ENCODE assay signal across 14 cellular contexts in the genomic region with DNA sequence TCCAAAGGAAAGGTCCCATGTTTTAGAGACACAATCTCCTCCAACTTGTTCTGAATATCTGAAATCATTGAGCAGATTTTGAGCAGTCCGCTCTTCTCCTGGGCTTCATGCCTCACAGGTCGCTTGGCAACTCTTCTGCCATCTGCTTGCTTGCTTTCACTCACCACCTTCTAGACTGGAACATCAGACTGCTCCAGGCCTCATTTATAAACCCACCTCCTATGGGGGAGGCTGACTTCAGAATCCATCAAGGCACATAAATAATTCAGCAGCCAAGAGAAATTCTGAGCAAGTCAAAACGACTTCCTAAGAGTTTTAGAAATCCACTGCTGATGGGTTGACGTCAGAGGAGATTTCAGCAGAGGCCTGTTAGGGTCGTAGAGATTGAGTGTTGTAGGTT.
DNase-seq lines count a peak whose midpoint lies in the region; ATAC-seq and TF ChIP-seq lines count a peak whose summit lies in the region.
"Had no signal": no experiment of that assay in that cellular context is flagged by ENCODE, and none has a peak within 500 bp of the region (broad histone marks: within the 10 kb centered on the region; RNA-seq: fewer than 3 reads in every experiment).

No MANE protein-coding gene starts in this region.

- WGBS in suprapubic skin: 60% methylated on average over 5 of the region's 5 CpGs

- 0 out of 2 replicates have a peak overlapping the region, but pooled peaks have one; percentile 60 for H2AFZ ChIP-seq in GM23338

- H4K20me1 ChIP-seq in GM23338 (replicated peaks; ENCODE audit: insufficient read depth): no peaks in the 10 kb centered on the region
- H4K20me1 ChIP-seq: BLaER1 had no signal

- no peak overlapping the region for H3K9ac ChIP-seq in SK-N-MC (ENCODE audit: insufficient read length)
- H3K9ac ChIP-seq: BLaER1 had no signal

- no peak for TF ChIP-seq CTCF in GM23338 (conservative IDR thresholded peaks at IDR 0.05; ENCODE audit: low read depth in 2 of 2)
- TF ChIP-seq CTCF in suprapubic skin (IDR thresholded peaks at IDR 0.05): no peak

- H3K36me3 ChIP-seq in GM23338 (ENCODE audit: insufficient read depth): no peaks in the 10 kb centered on the region
- no peaks in the 10 kb centered on the region for H3K36me3 ChIP-seq in SK-N-MC (ENCODE audit: insufficient read depth, low read length)
- H3K36me3 ChIP-seq in suprapubic skin: no peaks in the 10 kb centered on the region
- H3K36me3 ChIP-seq: BLaER1 had no signal

- no peaks in the 10 kb centered on the region; the same call in 1 of the 2 replicates for H3K9me2 ChIP-seq in GM23338 (ENCODE audit: insufficient read depth)

- H3K4me3 ChIP-seq in GM23338 (no peak overlapping the region), SK-N-MC (no peak overlapping the region; the same call in 1 of the 2 replicates), suprapubic skin (no peak overlapping the region)
- H3K4me3 ChIP-seq: BLaER1 had no signal

- TF ChIP-seq POLR2A in suprapubic skin (IDR thresholded peaks at IDR 0.05): no peak

- no peaks in the 10 kb centered on the region for H3F3A ChIP-seq in GM23338 (replicated peaks; ENCODE audit: low read depth)

- H3K4me3 Mint-ChIP-seq in GM23338: no peak overlapping the region
- H3K4me3 Mint-ChIP-seq: CD8-positive, alpha-beta memory T cell had no signal

- H3K27me3 ChIP-seq in GM23338 (ENCODE audit: insufficient read depth) (no peaks in the 10 kb centered on the region), suprapubic skin (no peaks in the 10 kb centered on the region)
- H3K27me3 ChIP-seq: BLaER1 had no signal

- no peak for TF ChIP-seq EP300 in suprapubic skin (IDR thresholded peaks at IDR 0.05)

- H3K9me3 ChIP-seq in SK-N-MC (ENCODE audit: low read depth, low read length) (no peaks in the 10 kb centered on the region), suprapubic skin (no peaks in the 10 kb centered on the region)
- H3K9me3 ChIP-seq: BLaER1 had no signal

- no peaks in the 10 kb centered on the region; the same call in 2 of the 3 replicates for H3K36me3 Mint-ChIP-seq in GM23338 (ENCODE audit: low read depth)
- H3K36me3 Mint-ChIP-seq: CD8-positive, alpha-beta memory T cell had no signal

- H3K9me3 Mint-ChIP-seq in GM23338: peaks cover 3% of the 10 kb centered on the region; the same call in 2 of the 3 replicates

- H3K27ac ChIP-seq in GM23338 (ENCODE audit: low read depth) (no peak overlapping the region), SK-N-MC (peak overlapping the region; percentile 46; the same call in 1 of the 2 replicates), suprapubic skin (no peak overlapping the region)
- H3K27ac ChIP-seq: BLaER1, HL-60 had no signal

- DNase-seq in GM23338 (ENCODE audit: low spot score) (no peak), SK-N-MC (ENCODE audit: low read depth, low spot score) (peak; percentile 18), head of caudate nucleus (peak in 22 of 42 donors; percentile 8 to 75 (median 32)), pons (ENCODE audit: low spot score) (peak; percentile 22), suprapubic skin (ENCODE audit: low spot score in 2 of 2) (no peak)
- DNase-seq: CD8-positive, alpha-beta memory T cell; HCEC 1CT; NCI-H1436 treated with DMSO at 0.1 percent for 48 hours; NCI-H510A; RPMI8226 had no signal

- intact Hi-C loops in head of caudate nucleus (cut with DNase I): no loop called here

- ATAC-seq in GM23338: no peak
- no peak for ATAC-seq in HG03045 (IDR thresholded peaks at IDR 0.05; ENCODE audit: unreplicated experiment)
- ATAC-seq in GM21723 (IDR thresholded peaks at IDR 0.05; ENCODE audit: unreplicated experiment): no peak

- peaks cover 24% of the 10 kb centered on the region for H3K4me1 Mint-ChIP-seq in GM23338
- H3K4me1 Mint-ChIP-seq: CD8-positive, alpha-beta memory T cell had no signal

- peaks cover 37% of the 10 kb centered on the region for H3K4me1 ChIP-seq in GM23338 (ENCODE audit: insufficient read depth)
- peaks cover 9% of the 10 kb centered on the region for H3K4me1 ChIP-seq in suprapubic skin

- peaks cover 4% of the 10 kb centered on the region for H3K27me3 Mint-ChIP-seq in GM23338 (ENCODE audit: insufficient read depth, low read depth, poor library complexity)

- no peaks in the 10 kb centered on the region for H3K79me2 ChIP-seq in GM23338 (replicated peaks; ENCODE audit: insufficient read depth)

- H3K27ac Mint-ChIP-seq in GM23338: no peak overlapping the region; the same call in 1 of the 2 replicates
- H3K27ac Mint-ChIP-seq: CD8-positive, alpha-beta memory T cell had no signal

- H3K4me2 ChIP-seq in GM23338: no peak overlapping the region
- H3K4me2 ChIP-seq: BLaER1 had no signal

TF ChIP-seq in GM23338, 12 proteins besides CTCF, POLR2A, EP300 and RAD21 (continues in another document):
- TF ChIP-seq EZH2 (IDR thresholded peaks at IDR 0.05; ENCODE audit: low read depth, unreplicated experiment) (no peak), ZNF331 (CRISPR knock-in tag; IDR thresholded peaks at IDR 0.05; ENCODE audit: low read depth) (no peak)
- TF ChIP-seq, protein P1, sequence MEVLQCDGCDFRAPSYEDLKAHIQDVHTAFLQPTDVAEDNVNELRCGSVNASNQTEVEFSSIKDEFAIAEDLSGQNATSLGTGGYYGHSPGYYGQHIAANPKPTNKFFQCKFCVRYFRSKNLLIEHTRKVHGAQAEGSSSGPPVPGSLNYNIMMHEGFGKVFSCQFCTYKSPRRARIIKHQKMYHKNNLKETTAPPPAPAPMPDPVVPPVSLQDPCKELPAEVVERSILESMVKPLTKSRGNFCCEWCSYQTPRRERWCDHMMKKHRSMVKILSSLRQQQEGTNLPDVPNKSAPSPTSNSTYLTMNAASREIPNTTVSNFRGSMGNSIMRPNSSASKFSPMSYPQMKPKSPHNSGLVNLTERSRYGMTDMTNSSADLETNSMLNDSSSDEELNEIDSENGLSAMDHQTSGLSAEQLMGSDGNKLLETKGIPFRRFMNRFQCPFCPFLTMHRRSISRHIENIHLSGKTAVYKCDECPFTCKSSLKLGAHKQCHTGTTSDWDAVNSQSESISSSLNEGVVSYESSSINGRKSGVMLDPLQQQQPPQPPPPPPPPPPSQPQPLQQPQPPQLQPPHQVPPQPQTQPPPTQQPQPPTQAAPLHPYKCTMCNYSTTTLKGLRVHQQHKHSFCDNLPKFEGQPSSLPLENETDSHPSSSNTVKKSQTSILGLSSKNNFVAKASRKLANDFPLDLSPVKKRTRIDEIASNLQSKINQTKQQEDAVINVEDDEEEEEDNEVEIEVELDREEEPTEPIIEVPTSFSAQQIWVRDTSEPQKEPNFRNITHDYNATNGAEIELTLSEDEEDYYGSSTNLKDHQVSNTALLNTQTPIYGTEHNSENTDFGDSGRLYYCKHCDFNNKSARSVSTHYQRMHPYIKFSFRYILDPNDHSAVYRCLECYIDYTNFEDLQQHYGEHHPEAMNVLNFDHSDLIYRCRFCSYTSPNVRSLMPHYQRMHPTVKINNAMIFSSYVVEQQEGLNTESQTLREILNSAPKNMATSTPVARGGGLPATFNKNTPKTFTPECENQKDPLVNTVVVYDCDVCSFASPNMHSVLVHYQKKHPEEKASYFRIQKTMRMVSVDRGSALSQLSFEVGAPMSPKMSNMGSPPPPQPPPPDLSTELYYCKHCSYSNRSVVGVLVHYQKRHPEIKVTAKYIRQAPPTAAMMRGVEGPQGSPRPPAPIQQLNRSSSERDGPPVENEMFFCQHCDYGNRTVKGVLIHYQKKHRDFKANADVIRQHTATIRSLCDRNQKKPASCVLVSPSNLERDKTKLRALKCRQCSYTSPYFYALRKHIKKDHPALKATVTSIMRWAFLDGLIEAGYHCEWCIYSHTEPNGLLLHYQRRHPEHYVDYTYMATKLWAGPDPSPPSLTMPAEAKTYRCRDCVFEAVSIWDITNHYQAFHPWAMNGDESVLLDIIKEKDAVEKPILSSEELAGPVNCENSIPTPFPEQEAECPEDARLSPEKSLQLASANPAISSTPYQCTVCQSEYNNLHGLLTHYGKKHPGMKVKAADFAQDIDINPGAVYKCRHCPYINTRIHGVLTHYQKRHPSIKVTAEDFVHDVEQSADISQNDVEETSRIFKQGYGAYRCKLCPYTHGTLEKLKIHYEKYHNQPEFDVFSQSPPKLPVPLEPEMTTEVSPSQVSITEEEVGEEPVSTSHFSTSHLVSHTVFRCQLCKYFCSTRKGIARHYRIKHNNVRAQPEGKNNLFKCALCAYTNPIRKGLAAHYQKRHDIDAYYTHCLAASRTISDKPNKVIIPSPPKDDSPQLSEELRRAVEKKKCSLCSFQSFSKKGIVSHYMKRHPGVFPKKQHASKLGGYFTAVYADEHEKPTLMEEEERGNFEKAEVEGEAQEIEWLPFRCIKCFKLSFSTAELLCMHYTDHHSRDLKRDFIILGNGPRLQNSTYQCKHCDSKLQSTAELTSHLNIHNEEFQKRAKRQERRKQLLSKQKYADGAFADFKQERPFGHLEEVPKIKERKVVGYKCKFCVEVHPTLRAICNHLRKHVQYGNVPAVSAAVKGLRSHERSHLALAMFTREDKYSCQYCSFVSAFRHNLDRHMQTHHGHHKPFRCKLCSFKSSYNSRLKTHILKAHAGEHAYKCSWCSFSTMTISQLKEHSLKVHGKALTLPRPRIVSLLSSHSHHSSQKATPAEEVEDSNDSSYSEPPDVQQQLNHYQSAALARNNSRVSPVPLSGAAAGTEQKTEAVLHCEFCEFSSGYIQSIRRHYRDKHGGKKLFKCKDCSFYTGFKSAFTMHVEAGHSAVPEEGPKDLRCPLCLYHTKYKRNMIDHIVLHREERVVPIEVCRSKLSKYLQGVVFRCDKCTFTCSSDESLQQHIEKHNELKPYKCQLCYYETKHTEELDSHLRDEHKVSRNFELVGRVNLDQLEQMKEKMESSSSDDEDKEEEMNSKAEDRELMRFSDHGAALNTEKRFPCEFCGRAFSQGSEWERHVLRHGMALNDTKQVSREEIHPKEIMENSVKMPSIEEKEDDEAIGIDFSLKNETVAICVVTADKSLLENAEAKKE (CRISPR knock-in tag; IDR thresholded peaks at IDR 0.05): no peak

Comparison
In these comparisons a context has a peak if more than half of its experiments do, and no peak if none do; other contexts are left out.
1. DNase-seq: peak in SK-N-MC (single experiment), head of caudate nucleus (22 of 42) and pons (single experiment); none in GM23338 (single experiment) and suprapubic skin (0 of 2).